ENCODE assay signal across 1 cellular context in genomic region chr3:39542588-39542988, GRCh38.
TF ChIP-seq lines count a peak whose summit lies in the region.

No MANE protein-coding gene starts in this region.

TF ChIP-seq in GM23338, 12 proteins besides CTCF, POLR2A, EP300 and RAD21 (continued from another document):
- TF ChIP-seq ZNF462 (CRISPR knock-in tag; IDR thresholded peaks at IDR 0.05) (no peak), POLR2AphosphoS5 (IDR thresholded peaks at IDR 0.05; ENCODE audit: low read depth) (no peak), REST (IDR thresholded peaks at IDR 0.05; ENCODE audit: unreplicated experiment) (no peak)
